ENCODE assay signal across 1 cellular context in genomic region chr1:227543283-227544066, GRCh38.
TF ChIP-seq lines count a peak whose summit lies in the region.

No MANE protein-coding gene starts in this region.

TF ChIP-seq in IMR-90, 13 proteins besides CTCF, POLR2A, EP300 and RAD21:
- TF ChIP-seq RCOR1 (IDR thresholded peaks at IDR 0.05; ENCODE audit: insufficient replicate concordance, low read length), result no peak
